12 cellular contexts compared by ENCODE assay signal in genomic region chr12:11861155-11861863, GRCh38.
A peak's percentile ranks its signal among the peaks of the same experiment; 100 is the strongest.
DNase-seq lines count a peak whose midpoint lies in the region; ATAC-seq and TF ChIP-seq lines count a peak whose summit lies in the region.
"Had no signal": no experiment of that assay in that cellular context is flagged by ENCODE, and none has a peak within 500 bp of the region (broad histone marks: within the 10 kb centered on the region; RNA-seq: fewer than 3 reads in every experiment).

No MANE protein-coding gene starts in this region.

- H3K4me3 ChIP-seq in DND-41 (ENCODE audit: low read depth in 1 of 2, low read length in 2 of 2) = no peak overlapping the region
- H3K4me3 ChIP-seq: MG63 had no signal

- ATAC-seq in DND-41 (ENCODE audit: insufficient read depth, low read depth) = peak; percentile 14; the same call in 1 of the 3 replicates
- ATAC-seq in WTC11 = no peak
- ATAC-seq in stimulated activated effector memory CD8-positive, alpha-beta T cell treated with anti-CD3 and anti-CD28 coated beads, Interleukin-12 subunit alpha, Interleukin-12 subunit beta, amount 100 ng/mL, for 72 hours = no peak
- no peak for ATAC-seq in GM19324 (IDR thresholded peaks at IDR 0.05; ENCODE audit: low FRiP score, unreplicated experiment)
- ATAC-seq in GM18861 (IDR thresholded peaks at IDR 0.05; ENCODE audit: unreplicated experiment) = no peak
- no peak for ATAC-seq in T-cell (replicated peaks in 1 of 4)
- ATAC-seq: sciatic nerve had no signal

- H3K36me3 Mint-ChIP-seq in WTC11 (peaks cover 33% of the 10 kb centered on the region), T-cell (peaks cover 85% of the 10 kb centered on the region)
- peaks cover 96% of the 10 kb centered on the region for H3K36me3 Mint-ChIP-seq in stimulated activated effector memory CD8-positive, alpha-beta T cell treated with anti-CD3 and anti-CD28 coated beads, Interleukin-12 subunit alpha, Interleukin-12 subunit beta, amount 100 ng/mL, for 72 hours

- no peaks in the 10 kb centered on the region for H3K27me3 ChIP-seq in DND-41 (ENCODE audit: insufficient read depth, low read length, poor library complexity)
- H3K27me3 ChIP-seq: MG63 had no signal

- peak overlapping the region; percentile 66 for H3K27ac Mint-ChIP-seq in WTC11
- H3K27ac Mint-ChIP-seq in stimulated activated effector memory CD8-positive, alpha-beta T cell treated with anti-CD3 and anti-CD28 coated beads, Interleukin-12 subunit alpha, Interleukin-12 subunit beta, amount 100 ng/mL, for 72 hours = peak overlapping the region; percentile 67
- H3K27ac Mint-ChIP-seq in T-cell = peak overlapping the region in 1 of 2 donors; percentile 23

- peaks cover 12% of the 10 kb centered on the region for H3K4me1 ChIP-seq in DND-41 (ENCODE audit: insufficient read depth, low read length)

- peaks cover 8% of the 10 kb centered on the region for H3K9me3 ChIP-seq in DND-41 (ENCODE audit: insufficient read depth, low read length, severe bottlenecking)
- H3K9me3 ChIP-seq: MG63 had no signal

- H3K4me2 ChIP-seq in DND-41 (ENCODE audit: insufficient read depth, low read length) = no peak overlapping the region

- no peaks in the 10 kb centered on the region for H4K20me1 ChIP-seq in DND-41 (ENCODE audit: insufficient read depth, low read length)

- H3K79me2 ChIP-seq in DND-41 (ENCODE audit: insufficient read depth, low read length) = peaks cover 38% of the 10 kb centered on the region

- H3K9me3 Mint-ChIP-seq in WTC11 (peaks cover 19% of the 10 kb centered on the region), T-cell (peaks cover 0 to 12% (median 8%) of the 10 kb centered on the region in 3 donors)
- peaks cover 6% of the 10 kb centered on the region for H3K9me3 Mint-ChIP-seq in stimulated activated effector memory CD8-positive, alpha-beta T cell treated with anti-CD3 and anti-CD28 coated beads, Interleukin-12 subunit alpha, Interleukin-12 subunit beta, amount 100 ng/mL, for 72 hours

- H3K9ac ChIP-seq in DND-41 (ENCODE audit: low read depth, low read length) = no peak overlapping the region; the same call in 1 of the 2 replicates

- H3K4me3 Mint-ChIP-seq in WTC11 (no peak overlapping the region), T-cell (no peak overlapping the region)
- H3K4me3 Mint-ChIP-seq in stimulated activated effector memory CD8-positive, alpha-beta T cell treated with anti-CD3 and anti-CD28 coated beads, Interleukin-12 subunit alpha, Interleukin-12 subunit beta, amount 100 ng/mL, for 72 hours = no peak overlapping the region

- TF ChIP-seq CTCF in DND-41 (IDR thresholded peaks at IDR 0.05; ENCODE audit: borderline replicate concordance, extremely low read depth, low read length, poor library complexity, severe bottlenecking) (no peak), WTC11 (IDR thresholded peaks at IDR 0.05) (no peak)

- peaks cover 82% of the 10 kb centered on the region for H3K36me3 ChIP-seq in DND-41 (ENCODE audit: insufficient read depth, low read length)
- H3K36me3 ChIP-seq: MG63 had no signal

- no peak for DNase-seq in DND-41
- no peak for DNase-seq in WTC11 (ENCODE audit: low spot score)
- peak; percentile 63 for DNase-seq in islet precursor cell
- DNase-seq in stimulated activated effector memory CD8-positive, alpha-beta T cell treated with anti-CD3 and anti-CD28 coated beads, Interleukin-12 subunit alpha, Interleukin-12 subunit beta, amount 100 ng/mL, for 72 hours (ENCODE audit: low spot score in 2 of 2) = no peak
- DNase-seq in mesenteric fat pad (ENCODE audit: low spot score) = no peak
- DNase-seq in T-cell = no peak
- DNase-seq: activated CD4-positive, CD25-positive, alpha-beta regulatory T cell; cortex of kidney; MG63 had no signal

- CTCF ChIA-PET in WTC11 (lab: Charles Lee) (no interaction called here), T-cell (lab: Charles Lee) (no interaction called here)

- H3K27me3 Mint-ChIP-seq in WTC11 (ENCODE audit: low read depth) (no peaks in the 10 kb centered on the region), T-cell (no peaks in the 10 kb centered on the region)

- POLR2A ChIA-PET in WTC11 (lab: Charles Lee) (no interaction called here), T-cell (lab: Charles Lee) (no interaction called here)

- H3K27ac ChIP-seq in DND-41 (ENCODE audit: low read length) = peak overlapping the region; percentile 66

- H3K4me1 Mint-ChIP-seq in WTC11 = peaks cover 69% of the 10 kb centered on the region
- peaks cover 56% of the 10 kb centered on the region for H3K4me1 Mint-ChIP-seq in stimulated activated effector memory CD8-positive, alpha-beta T cell treated with anti-CD3 and anti-CD28 coated beads, Interleukin-12 subunit alpha, Interleukin-12 subunit beta, amount 100 ng/mL, for 72 hours
- H3K4me1 Mint-ChIP-seq in T-cell = peaks cover 11 to 22% (median 15%) of the 10 kb centered on the region in 3 donors

- no peak overlapping the region for H2AFZ ChIP-seq in DND-41 (ENCODE audit: low read depth, low read length)

TF ChIP-seq in WTC11, 78 proteins besides CTCF, POLR2A, EP300 and RAD21:
- TF ChIP-seq MXD4 (CRISPR knock-in tag; IDR thresholded peaks at IDR 0.05; ENCODE audit: borderline replicate concordance) = no peak
- TF ChIP-seq NFE2L1 (CRISPR knock-in tag; IDR thresholded peaks at IDR 0.05) = no peak
- no peak for TF ChIP-seq NR3C1 (CRISPR knock-in tag; conservative IDR thresholded peaks at IDR 0.05; ENCODE audit: low read depth)
- no peak for TF ChIP-seq SMAD4 (CRISPR knock-in tag; IDR thresholded peaks at IDR 0.05)
- TF ChIP-seq, protein P1, sequence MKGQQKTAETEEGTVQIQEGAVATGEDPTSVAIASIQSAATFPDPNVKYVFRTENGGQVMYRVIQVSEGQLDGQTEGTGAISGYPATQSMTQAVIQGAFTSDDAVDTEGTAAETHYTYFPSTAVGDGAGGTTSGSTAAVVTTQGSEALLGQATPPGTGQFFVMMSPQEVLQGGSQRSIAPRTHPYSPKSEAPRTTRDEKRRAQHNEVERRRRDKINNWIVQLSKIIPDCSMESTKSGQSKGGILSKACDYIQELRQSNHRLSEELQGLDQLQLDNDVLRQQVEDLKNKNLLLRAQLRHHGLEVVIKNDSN (CRISPR knock-in tag; IDR thresholded peaks at IDR 0.05) = no peak
- TF ChIP-seq MAX (CRISPR knock-in tag; IDR thresholded peaks at IDR 0.05) = no peak
- no peak for TF ChIP-seq NFATC4 (CRISPR knock-in tag; IDR thresholded peaks at IDR 0.05)
- TF ChIP-seq ZNF121 (CRISPR knock-in tag; IDR thresholded peaks at IDR 0.05) = no peak
- TF ChIP-seq FOXK1 (CRISPR knock-in tag; IDR thresholded peaks at IDR 0.05) = no peak
- no peak for TF ChIP-seq GABPB1 (CRISPR knock-in tag; IDR thresholded peaks at IDR 0.05)
- TF ChIP-seq MYBL2 (CRISPR knock-in tag; IDR thresholded peaks at IDR 0.05) = no peak
- no peak for TF ChIP-seq JUN (CRISPR knock-in tag; IDR thresholded peaks at IDR 0.05)
- no peak for TF ChIP-seq TCF7 (CRISPR knock-in tag; IDR thresholded peaks at IDR 0.05; ENCODE audit: low read depth)
- TF ChIP-seq FOXP4 (CRISPR knock-in tag; IDR thresholded peaks at IDR 0.05) = no peak
- no peak for TF ChIP-seq TEAD1 (CRISPR knock-in tag; IDR thresholded peaks at IDR 0.05)
- TF ChIP-seq, protein P2, sequence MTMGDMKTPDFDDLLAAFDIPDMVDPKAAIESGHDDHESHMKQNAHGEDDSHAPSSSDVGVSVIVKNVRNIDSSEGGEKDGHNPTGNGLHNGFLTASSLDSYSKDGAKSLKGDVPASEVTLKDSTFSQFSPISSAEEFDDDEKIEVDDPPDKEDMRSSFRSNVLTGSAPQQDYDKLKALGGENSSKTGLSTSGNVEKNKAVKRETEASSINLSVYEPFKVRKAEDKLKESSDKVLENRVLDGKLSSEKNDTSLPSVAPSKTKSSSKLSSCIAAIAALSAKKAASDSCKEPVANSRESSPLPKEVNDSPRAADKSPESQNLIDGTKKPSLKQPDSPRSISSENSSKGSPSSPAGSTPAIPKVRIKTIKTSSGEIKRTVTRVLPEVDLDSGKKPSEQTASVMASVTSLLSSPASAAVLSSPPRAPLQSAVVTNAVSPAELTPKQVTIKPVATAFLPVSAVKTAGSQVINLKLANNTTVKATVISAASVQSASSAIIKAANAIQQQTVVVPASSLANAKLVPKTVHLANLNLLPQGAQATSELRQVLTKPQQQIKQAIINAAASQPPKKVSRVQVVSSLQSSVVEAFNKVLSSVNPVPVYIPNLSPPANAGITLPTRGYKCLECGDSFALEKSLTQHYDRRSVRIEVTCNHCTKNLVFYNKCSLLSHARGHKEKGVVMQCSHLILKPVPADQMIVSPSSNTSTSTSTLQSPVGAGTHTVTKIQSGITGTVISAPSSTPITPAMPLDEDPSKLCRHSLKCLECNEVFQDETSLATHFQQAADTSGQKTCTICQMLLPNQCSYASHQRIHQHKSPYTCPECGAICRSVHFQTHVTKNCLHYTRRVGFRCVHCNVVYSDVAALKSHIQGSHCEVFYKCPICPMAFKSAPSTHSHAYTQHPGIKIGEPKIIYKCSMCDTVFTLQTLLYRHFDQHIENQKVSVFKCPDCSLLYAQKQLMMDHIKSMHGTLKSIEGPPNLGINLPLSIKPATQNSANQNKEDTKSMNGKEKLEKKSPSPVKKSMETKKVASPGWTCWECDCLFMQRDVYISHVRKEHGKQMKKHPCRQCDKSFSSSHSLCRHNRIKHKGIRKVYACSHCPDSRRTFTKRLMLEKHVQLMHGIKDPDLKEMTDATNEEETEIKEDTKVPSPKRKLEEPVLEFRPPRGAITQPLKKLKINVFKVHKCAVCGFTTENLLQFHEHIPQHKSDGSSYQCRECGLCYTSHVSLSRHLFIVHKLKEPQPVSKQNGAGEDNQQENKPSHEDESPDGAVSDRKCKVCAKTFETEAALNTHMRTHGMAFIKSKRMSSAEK (CRISPR knock-in tag; IDR thresholded peaks at IDR 0.05; ENCODE audit: borderline replicate concordance) = no peak
- TF ChIP-seq JAZF1 (CRISPR knock-in tag; IDR thresholded peaks at IDR 0.05) = no peak
